Comparison of ENCODE assay signal across 1 cellular context in the genomic region with DNA sequence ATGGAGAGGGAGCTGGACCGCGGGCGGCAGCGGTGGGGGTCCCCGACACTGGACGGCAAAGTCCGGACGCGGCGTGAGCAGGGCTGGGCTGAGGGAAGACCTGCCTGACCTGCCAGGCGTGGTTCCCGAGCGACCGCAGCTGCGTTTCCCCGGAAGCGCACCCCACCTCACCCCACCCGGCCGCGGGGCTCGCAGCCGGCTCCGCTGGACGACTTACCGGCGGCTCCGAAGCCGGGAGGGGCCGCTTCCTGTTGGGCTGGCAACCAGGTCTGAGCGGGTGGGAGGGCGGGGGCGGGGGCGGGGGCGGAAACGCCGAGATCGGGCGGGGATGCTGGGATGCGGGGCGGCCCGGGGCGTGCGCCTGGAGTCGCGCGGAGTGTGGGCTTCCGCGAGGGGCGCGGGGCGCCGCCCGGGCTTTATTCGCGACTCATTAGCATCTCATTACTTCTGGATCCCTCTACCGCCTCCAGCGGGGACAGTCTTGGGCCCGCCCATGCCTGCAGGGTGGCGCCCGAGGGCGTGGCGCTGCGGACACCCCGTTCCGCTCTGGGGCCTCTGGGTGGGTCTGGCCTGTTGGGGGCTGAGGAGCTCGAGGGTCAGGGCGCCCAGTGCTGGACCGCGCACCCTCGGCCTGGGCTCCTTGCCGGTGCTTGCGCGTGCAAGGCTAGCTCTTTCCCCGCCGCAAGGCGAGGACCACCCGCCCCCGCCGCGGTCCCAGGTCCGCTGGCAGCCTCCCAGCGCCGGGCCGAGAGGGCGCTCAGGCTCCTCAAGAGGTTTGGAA.
TF ChIP-seq lines count a peak whose summit lies in the region.

A gene with protein sequence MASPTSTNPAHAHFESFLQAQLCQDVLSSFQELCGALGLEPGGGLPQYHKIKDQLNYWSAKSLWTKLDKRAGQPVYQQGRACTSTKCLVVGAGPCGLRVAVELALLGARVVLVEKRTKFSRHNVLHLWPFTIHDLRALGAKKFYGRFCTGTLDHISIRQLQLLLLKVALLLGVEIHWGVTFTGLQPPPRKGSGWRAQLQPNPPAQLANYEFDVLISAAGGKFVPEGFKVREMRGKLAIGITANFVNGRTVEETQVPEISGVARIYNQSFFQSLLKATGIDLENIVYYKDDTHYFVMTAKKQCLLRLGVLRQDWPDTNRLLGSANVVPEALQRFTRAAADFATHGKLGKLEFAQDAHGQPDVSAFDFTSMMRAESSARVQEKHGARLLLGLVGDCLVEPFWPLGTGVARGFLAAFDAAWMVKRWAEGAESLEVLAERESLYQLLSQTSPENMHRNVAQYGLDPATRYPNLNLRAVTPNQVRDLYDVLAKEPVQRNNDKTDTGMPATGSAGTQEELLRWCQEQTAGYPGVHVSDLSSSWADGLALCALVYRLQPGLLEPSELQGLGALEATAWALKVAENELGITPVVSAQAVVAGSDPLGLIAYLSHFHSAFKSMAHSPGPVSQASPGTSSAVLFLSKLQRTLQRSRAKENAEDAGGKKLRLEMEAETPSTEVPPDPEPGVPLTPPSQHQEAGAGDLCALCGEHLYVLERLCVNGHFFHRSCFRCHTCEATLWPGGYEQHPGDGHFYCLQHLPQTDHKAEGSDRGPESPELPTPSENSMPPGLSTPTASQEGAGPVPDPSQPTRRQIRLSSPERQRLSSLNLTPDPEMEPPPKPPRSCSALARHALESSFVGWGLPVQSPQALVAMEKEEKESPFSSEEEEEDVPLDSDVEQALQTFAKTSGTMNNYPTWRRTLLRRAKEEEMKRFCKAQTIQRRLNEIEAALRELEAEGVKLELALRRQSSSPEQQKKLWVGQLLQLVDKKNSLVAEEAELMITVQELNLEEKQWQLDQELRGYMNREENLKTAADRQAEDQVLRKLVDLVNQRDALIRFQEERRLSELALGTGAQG (minus strand): TSS at position 271 of the 781 bp plus-strand sequence. CDS start 1,576 bp downstream, outside the sequence.

TF ChIP-seq in HepG2, 621 proteins besides CTCF, POLR2A, EP300 and RAD21 (continued from another document and continues in another):
- TF ChIP-seq, protein P1, sequence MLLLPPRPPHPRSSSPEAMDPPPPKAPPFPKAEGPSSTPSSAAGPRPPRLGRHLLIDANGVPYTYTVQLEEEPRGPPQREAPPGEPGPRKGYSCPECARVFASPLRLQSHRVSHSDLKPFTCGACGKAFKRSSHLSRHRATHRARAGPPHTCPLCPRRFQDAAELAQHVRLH (CRISPR knock-in tag; IDR thresholded peaks at IDR 0.05; ENCODE audit: borderline replicate concordance, low read depth): peak; percentile 22; the same call in 1 of the 2 replicates
- TF ChIP-seq REPIN1 (CRISPR knock-in tag; IDR thresholded peaks at IDR 0.05; ENCODE audit: borderline replicate concordance, low read depth) (no peak), SRF (IDR thresholded peaks at IDR 0.05; ENCODE audit: low read depth, low read length) (no peak), RAD51 (IDR thresholded peaks at IDR 0.05; ENCODE audit: borderline replicate concordance) (no peak), NCOA5 (CRISPR knock-in tag; IDR thresholded peaks at IDR 0.05) (no peak), DNMT1 (CRISPR knock-in tag; IDR thresholded peaks at IDR 0.05) (no peak), IRF2 (CRISPR knock-in tag; IDR thresholded peaks at IDR 0.05) (no peak), ZNF343 (CRISPR knock-in tag; IDR thresholded peaks at IDR 0.05) (peak; percentile 62; the same call in 1 of the 2 replicates), ZFP41 (CRISPR knock-in tag; IDR thresholded peaks at IDR 0.05; ENCODE audit: borderline replicate concordance) (no peak), HOXA5 (CRISPR knock-in tag; IDR thresholded peaks at IDR 0.05) (no peak), HCFC1 (IDR thresholded peaks at IDR 0.05; ENCODE audit: low read depth, low read length) (no peak), FOXO1 (CRISPR knock-in tag; IDR thresholded peaks at IDR 0.05) (0 out of 2 replicates have a peak, but pooled peaks have one; percentile 5), ZC3H13 (CRISPR knock-in tag; IDR thresholded peaks at IDR 0.05) (0 out of 2 replicates have a peak, but pooled peaks have one; percentile 49), ZNF563 (CRISPR knock-in tag; IDR thresholded peaks at IDR 0.05) (no peak), HES4 (CRISPR knock-in tag; IDR thresholded peaks at IDR 0.05; ENCODE audit: borderline replicate concordance) (no peak), ZNF672 (CRISPR knock-in tag; IDR thresholded peaks at IDR 0.05) (no peak), ZNF567 (CRISPR knock-in tag; IDR thresholded peaks at IDR 0.05; ENCODE audit: borderline replicate concordance) (no peak), ZNF766 (CRISPR knock-in tag; IDR thresholded peaks at IDR 0.05; ENCODE audit: borderline replicate concordance) (no peak), CHCHD3 (CRISPR knock-in tag; IDR thresholded peaks at IDR 0.05) (no peak), REXO4 (CRISPR knock-in tag; IDR thresholded peaks at IDR 0.05; ENCODE audit: borderline replicate concordance) (no peak), ZNF569 (CRISPR knock-in tag; IDR thresholded peaks at IDR 0.05; ENCODE audit: borderline replicate concordance) (no peak), ATM (IDR thresholded peaks at IDR 0.05; ENCODE audit: borderline replicate concordance) (no peak), ERF (CRISPR knock-in tag; IDR thresholded peaks at IDR 0.05) (no peak)
- TF ChIP-seq, protein P2, sequence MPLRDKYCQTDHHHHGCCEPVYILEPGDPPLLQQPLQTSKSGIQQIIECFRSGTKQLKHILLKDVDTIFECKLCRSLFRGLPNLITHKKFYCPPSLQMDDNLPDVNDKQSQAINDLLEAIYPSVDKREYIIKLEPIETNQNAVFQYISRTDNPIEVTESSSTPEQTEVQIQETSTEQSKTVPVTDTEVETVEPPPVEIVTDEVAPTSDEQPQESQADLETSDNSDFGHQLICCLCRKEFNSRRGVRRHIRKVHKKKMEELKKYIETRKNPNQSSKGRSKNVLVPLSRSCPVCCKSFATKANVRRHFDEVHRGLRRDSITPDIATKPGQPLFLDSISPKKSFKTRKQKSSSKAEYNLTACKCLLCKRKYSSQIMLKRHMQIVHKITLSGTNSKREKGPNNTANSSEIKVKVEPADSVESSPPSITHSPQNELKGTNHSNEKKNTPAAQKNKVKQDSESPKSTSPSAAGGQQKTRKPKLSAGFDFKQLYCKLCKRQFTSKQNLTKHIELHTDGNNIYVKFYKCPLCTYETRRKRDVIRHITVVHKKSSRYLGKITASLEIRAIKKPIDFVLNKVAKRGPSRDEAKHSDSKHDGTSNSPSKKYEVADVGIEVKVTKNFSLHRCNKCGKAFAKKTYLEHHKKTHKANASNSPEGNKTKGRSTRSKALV (CRISPR knock-in tag; IDR thresholded peaks at IDR 0.05): no peak; the same call in 1 of the 2 replicates
- TF ChIP-seq, protein P3, sequence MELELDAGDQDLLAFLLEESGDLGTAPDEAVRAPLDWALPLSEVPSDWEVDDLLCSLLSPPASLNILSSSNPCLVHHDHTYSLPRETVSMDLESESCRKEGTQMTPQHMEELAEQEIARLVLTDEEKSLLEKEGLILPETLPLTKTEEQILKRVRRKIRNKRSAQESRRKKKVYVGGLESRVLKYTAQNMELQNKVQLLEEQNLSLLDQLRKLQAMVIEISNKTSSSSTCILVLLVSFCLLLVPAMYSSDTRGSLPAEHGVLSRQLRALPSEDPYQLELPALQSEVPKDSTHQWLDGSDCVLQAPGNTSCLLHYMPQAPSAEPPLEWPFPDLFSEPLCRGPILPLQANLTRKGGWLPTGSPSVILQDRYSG (CRISPR knock-in tag; IDR thresholded peaks at IDR 0.05): no peak
- TF ChIP-seq, protein P4, sequence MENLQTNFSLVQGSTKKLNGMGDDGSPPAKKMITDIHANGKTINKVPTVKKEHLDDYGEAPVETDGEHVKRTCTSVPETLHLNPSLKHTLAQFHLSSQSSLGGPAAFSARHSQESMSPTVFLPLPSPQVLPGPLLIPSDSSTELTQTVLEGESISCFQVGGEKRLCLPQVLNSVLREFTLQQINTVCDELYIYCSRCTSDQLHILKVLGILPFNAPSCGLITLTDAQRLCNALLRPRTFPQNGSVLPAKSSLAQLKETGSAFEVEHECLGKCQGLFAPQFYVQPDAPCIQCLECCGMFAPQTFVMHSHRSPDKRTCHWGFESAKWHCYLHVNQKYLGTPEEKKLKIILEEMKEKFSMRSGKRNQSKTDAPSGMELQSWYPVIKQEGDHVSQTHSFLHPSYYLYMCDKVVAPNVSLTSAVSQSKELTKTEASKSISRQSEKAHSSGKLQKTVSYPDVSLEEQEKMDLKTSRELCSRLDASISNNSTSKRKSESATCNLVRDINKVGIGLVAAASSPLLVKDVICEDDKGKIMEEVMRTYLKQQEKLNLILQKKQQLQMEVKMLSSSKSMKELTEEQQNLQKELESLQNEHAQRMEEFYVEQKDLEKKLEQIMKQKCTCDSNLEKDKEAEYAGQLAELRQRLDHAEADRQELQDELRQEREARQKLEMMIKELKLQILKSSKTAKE (CRISPR knock-in tag; IDR thresholded peaks at IDR 0.05; ENCODE audit: borderline replicate concordance): no peak
- TF ChIP-seq, protein P5, sequence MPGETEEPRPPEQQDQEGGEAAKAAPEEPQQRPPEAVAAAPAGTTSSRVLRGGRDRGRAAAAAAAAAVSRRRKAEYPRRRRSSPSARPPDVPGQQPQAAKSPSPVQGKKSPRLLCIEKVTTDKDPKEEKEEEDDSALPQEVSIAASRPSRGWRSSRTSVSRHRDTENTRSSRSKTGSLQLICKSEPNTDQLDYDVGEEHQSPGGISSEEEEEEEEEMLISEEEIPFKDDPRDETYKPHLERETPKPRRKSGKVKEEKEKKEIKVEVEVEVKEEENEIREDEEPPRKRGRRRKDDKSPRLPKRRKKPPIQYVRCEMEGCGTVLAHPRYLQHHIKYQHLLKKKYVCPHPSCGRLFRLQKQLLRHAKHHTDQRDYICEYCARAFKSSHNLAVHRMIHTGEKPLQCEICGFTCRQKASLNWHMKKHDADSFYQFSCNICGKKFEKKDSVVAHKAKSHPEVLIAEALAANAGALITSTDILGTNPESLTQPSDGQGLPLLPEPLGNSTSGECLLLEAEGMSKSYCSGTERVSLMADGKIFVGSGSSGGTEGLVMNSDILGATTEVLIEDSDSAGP (CRISPR knock-in tag; IDR thresholded peaks at IDR 0.05; ENCODE audit: borderline replicate concordance): 0 out of 2 replicates have a peak, but pooled peaks have one; percentile 48
- TF ChIP-seq, protein P6, sequence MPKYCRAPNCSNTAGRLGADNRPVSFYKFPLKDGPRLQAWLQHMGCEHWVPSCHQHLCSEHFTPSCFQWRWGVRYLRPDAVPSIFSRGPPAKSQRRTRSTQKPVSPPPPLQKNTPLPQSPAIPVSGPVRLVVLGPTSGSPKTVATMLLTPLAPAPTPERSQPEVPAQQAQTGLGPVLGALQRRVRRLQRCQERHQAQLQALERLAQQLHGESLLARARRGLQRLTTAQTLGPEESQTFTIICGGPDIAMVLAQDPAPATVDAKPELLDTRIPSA (CRISPR knock-in tag; IDR thresholded peaks at IDR 0.05; ENCODE audit: borderline replicate concordance): 0 out of 2 replicates have a peak, but pooled peaks have one; percentile 36
- TF ChIP-seq, protein P7, sequence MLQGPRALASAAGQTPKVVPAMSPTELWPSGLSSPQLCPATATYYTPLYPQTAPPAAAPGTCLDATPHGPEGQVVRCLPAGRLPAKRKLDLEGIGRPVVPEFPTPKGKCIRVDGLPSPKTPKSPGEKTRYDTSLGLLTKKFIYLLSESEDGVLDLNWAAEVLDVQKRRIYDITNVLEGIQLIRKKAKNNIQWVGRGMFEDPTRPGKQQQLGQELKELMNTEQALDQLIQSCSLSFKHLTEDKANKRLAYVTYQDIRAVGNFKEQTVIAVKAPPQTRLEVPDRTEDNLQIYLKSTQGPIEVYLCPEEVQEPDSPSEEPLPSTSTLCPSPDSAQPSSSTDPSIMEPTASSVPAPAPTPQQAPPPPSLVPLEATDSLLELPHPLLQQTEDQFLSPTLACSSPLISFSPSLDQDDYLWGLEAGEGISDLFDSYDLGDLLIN (CRISPR knock-in tag; IDR thresholded peaks at IDR 0.05; ENCODE audit: borderline replicate concordance): no peak
- TF ChIP-seq, protein P8, sequence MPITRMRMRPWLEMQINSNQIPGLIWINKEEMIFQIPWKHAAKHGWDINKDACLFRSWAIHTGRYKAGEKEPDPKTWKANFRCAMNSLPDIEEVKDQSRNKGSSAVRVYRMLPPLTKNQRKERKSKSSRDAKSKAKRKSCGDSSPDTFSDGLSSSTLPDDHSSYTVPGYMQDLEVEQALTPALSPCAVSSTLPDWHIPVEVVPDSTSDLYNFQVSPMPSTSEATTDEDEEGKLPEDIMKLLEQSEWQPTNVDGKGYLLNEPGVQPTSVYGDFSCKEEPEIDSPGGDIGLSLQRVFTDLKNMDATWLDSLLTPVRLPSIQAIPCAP (CRISPR knock-in tag; IDR thresholded peaks at IDR 0.05; ENCODE audit: low read depth): no peak
- TF ChIP-seq, protein P9, sequence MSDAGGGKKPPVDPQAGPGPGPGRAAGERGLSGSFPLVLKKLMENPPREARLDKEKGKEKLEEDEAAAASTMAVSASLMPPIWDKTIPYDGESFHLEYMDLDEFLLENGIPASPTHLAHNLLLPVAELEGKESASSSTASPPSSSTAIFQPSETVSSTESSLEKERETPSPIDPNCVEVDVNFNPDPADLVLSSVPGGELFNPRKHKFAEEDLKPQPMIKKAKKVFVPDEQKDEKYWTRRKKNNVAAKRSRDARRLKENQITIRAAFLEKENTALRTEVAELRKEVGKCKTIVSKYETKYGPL (CRISPR knock-in tag; IDR thresholded peaks at IDR 0.05): no peak
- TF ChIP-seq, protein P10, sequence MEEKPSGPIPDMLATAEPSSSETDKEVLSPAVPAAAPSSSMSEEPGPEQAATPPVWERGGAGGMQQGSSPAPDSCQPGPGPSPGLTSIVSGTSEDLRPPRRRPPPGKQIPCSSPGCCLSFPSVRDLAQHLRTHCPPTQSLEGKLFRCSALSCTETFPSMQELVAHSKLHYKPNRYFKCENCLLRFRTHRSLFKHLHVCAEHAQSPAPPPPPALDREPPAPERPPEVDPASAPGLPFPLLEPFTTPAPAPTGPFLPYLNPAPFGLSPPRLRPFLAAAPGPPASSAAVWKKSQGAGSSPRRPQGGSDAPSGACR (CRISPR knock-in tag; IDR thresholded peaks at IDR 0.05): peak; percentile 90; the same call in 1 of the 2 replicates
- TF ChIP-seq, protein P11, sequence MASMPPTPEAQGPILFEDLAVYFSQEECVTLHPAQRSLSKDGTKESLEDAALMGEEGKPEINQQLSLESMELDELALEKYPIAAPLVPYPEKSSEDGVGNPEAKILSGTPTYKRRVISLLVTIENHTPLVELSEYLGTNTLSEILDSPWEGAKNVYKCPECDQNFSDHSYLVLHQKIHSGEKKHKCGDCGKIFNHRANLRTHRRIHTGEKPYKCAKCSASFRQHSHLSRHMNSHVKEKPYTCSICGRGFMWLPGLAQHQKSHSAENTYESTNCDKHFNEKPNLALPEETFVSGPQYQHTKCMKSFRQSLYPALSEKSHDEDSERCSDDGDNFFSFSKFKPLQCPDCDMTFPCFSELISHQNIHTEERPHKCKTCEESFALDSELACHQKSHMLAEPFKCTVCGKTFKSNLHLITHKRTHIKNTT (CRISPR knock-in tag; IDR thresholded peaks at IDR 0.05): no peak
